ENCODE assay signal across 9 cellular contexts in the genomic region with DNA sequence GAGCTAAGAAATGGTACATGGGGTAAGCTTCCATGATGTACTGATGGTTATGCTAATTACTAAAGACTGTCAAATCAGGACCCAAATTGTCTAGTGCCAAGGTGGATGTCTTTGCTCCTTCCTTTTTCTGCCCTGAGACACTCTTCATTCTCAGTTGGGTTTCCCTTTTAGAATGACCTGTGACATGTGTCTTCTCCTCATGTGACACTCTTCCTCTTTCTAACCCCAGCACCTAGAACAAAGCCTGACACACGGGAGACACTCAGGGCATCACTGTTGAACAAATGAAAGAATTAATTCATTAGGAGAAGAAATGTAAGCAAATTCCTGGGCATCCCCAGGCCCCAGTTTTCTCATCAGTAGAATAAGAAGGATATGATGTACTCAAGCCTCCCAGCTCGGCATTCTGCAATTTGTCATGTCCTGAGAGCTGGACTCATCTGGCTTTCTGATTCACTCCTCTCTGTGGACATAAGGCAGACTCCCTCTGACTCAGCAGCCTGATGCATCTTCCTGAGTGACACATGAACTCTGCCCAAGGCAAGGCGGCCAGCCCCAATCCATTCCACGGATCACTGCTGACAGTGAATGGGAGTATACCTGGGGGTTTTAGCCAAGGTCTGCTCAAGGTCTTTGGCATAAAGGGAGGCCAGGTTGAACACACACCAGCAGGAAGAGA.
DNase-seq lines count a peak whose midpoint lies in the region; ATAC-seq and TF ChIP-seq lines count a peak whose summit lies in the region.
"Had no signal": no experiment of that assay in that cellular context is flagged by ENCODE, and none has a peak within 500 bp of the region (broad histone marks: within the 10 kb centered on the region; RNA-seq: fewer than 3 reads in every experiment).

No MANE protein-coding gene starts in this region.

- intact Hi-C loops in testis (cut with DNase I; ENCODE audit: low total_unique reads), result no loop called here

- H3K27me3 ChIP-seq in Peyer's patch, result no peaks in the 10 kb centered on the region
- no peaks in the 10 kb centered on the region for H3K27me3 ChIP-seq in rectal smooth muscle tissue (ENCODE audit: control insufficient read depth, insufficient read depth, low read length)
- H3K27me3 ChIP-seq in testis, result no peaks in the 10 kb centered on the region

- 61 to 68% methylated on average over 4 of the region's 4 CpGs for WGBS in testis, 2 donors

- H3K36me3 ChIP-seq in Peyer's patch, result no peaks in the 10 kb centered on the region
- H3K36me3 ChIP-seq in rectal smooth muscle tissue (ENCODE audit: control insufficient read depth, insufficient read depth, low read length), result no peaks in the 10 kb centered on the region
- H3K36me3 ChIP-seq in testis (ENCODE audit: low read depth, missing control alignments), result no peaks in the 10 kb centered on the region

- no peak for TF ChIP-seq POLR2A in Peyer's patch (IDR thresholded peaks at IDR 0.05)
- no peak for TF ChIP-seq POLR2A in testis (IDR thresholded peaks at IDR 0.05)

- DNase-seq in ELF-1 (ENCODE audit: low read depth, low spot score) (peak; percentile 70), Peyer's patch (peak in 2 of 3 donors; percentile 59 to 78), fibroblast of pulmonary artery (ENCODE audit: low read depth) (peak; percentile 95), amygdala (lab: John Stamatoyannopoulos, UW) (no peak), testis (no peak)
- DNase-seq: activated CD4-positive, alpha-beta T cell treated with anti-CD3 and anti-CD28 coated beads for 4 hours had no signal

- ATAC-seq in HG03442 (IDR thresholded peaks at IDR 0.05; ENCODE audit: unreplicated experiment) (no peak), GM19467 (IDR thresholded peaks at IDR 0.05; ENCODE audit: unreplicated experiment) (no peak)

- H3K4me3 ChIP-seq in Peyer's patch (no peak overlapping the region), fibroblast of pulmonary artery (replicated peaks; ENCODE audit: low read depth, low read length) (no peak overlapping the region), rectal smooth muscle tissue (ENCODE audit: low read length) (no peak overlapping the region), testis (no peak overlapping the region)

- TF ChIP-seq CTCF in Peyer's patch (IDR thresholded peaks at IDR 0.05) (no peak), fibroblast of pulmonary artery (IDR thresholded peaks at IDR 0.05; ENCODE audit: low read length, missing control alignments) (no peak), testis (IDR thresholded peaks at IDR 0.05) (no peak)

- H3K9ac ChIP-seq in rectal smooth muscle tissue (ENCODE audit: low read length), result no peak overlapping the region

- H3K27ac ChIP-seq in Peyer's patch (peak overlapping the region in 2 of 4 donors; percentile 3 to 18), rectal smooth muscle tissue (ENCODE audit: low read depth, low read length) (peak overlapping the region; percentile 67), testis (no peak overlapping the region)

- H3K9me3 ChIP-seq in Peyer's patch (no peaks in the 10 kb centered on the region), testis (no peaks in the 10 kb centered on the region)

- H3K4me1 ChIP-seq in Peyer's patch (peaks cover 0 to 13% (median 1%) of the 10 kb centered on the region in 4 donors), rectal smooth muscle tissue (ENCODE audit: control insufficient read depth, insufficient read depth, low read length) (peaks cover 29% of the 10 kb centered on the region), testis (no peaks in the 10 kb centered on the region)

Comparison
In these comparisons a context has a peak if more than half of its experiments do, and no peak if none do; other contexts are left out.
1. DNase-seq: peak in ELF-1 (single experiment), Peyer's patch (2 of 3) and fibroblast of pulmonary artery (single experiment); none in amygdala (0 of 56) and testis (single experiment).